Comparison of ENCODE assay signal across 14 cellular contexts in genomic region chr20:47765715-47766594, GRCh38. TPM values are rescaled to one million over a fixed set of nuclear protein-coding genes. Genes with fewer than 3 reads are reported as not detected.
DNase-seq lines count a peak whose midpoint lies in the region; TF ChIP-seq lines count a peak whose summit lies in the region.
"Had no signal": no experiment of that assay in that cellular context is flagged by ENCODE, and none has a peak within 500 bp of the region (broad histone marks: within the 10 kb centered on the region; RNA-seq: fewer than 3 reads in every experiment).

No MANE protein-coding gene starts in this region.

- no peak overlapping the region for H3K4me2 ChIP-seq in PC-9

- peaks cover 77% of the 10 kb centered on the region for H3F3A ChIP-seq in PC-9 (ENCODE audit: insufficient read depth, low read depth)

- H3K27ac ChIP-seq in PC-9 (peak overlapping the region; percentile 28), iPS-18a (ENCODE audit: low read length) (no peak overlapping the region), skeletal muscle tissue (ENCODE audit: low read depth, low read length) (peak overlapping the region; percentile 33)

- TF ChIP-seq CTCF in PC-9 (conservative IDR thresholded peaks at IDR 0.05) = no peak

- no peaks in the 10 kb centered on the region for H3K9me3 Mint-ChIP-seq in T-helper 2 cell treated with Interferon-gamma antibody and Interleukin-4, amounts not matched to agents 5 μg/mL and 100 μg/mL, for 36 hours
- H3K9me3 Mint-ChIP-seq: activated naive CD4-positive, alpha-beta T cell treated with anti-CD3 and anti-CD28 coated beads, Interleukin-2, amount 10 ng/mL, durations not matched to agents 7 days and 5 days had no signal

- no peak overlapping the region for H3K4me3 Mint-ChIP-seq in T-helper 2 cell treated with Interferon-gamma antibody and Interleukin-4, amounts not matched to agents 5 μg/mL and 100 μg/mL, for 36 hours
- H3K4me3 Mint-ChIP-seq: activated naive CD4-positive, alpha-beta T cell treated with anti-CD3 and anti-CD28 coated beads, Interleukin-2, amount 10 ng/mL, durations not matched to agents 7 days and 5 days had no signal

- peaks cover 12% of the 10 kb centered on the region for H3K27me3 Mint-ChIP-seq in T-helper 2 cell treated with Interferon-gamma antibody and Interleukin-4, amounts not matched to agents 5 μg/mL and 100 μg/mL, for 36 hours (ENCODE audit: low read depth)

- peak; percentile 78 for DNase-seq in H7
- peak in 1 of 2 experiments; percentile 13 for DNase-seq in PC-9
- DNase-seq in NCI-H2029 treated with DMSO at 0.1 percent for 48 hours (lab: John Stamatoyannopoulos, UW) = no peak
- DNase-seq in cortex of kidney (lab: John Stamatoyannopoulos, UW) = no peak
- no peak for DNase-seq in T-helper 2 cell treated with Interferon-gamma antibody and Interleukin-4, amounts not matched to agents 5 μg/mL and 100 μg/mL, for 36 hours (ENCODE audit: low spot score)
- DNase-seq: activated naive CD4-positive, alpha-beta T cell treated with anti-CD3 and anti-CD28 coated beads, Interleukin-2, amount 10 ng/mL, durations not matched to agents 7 days and 5 days; central memory CD4-positive, alpha-beta T cell; COR-L47; erythroblast; KG1; NCI-H2029 had no signal

- no peaks in the 10 kb centered on the region for H3K36me3 Mint-ChIP-seq in T-helper 2 cell treated with Interferon-gamma antibody and Interleukin-4, amounts not matched to agents 5 μg/mL and 100 μg/mL, for 36 hours (ENCODE audit: low read depth)
- H3K36me3 Mint-ChIP-seq: activated naive CD4-positive, alpha-beta T cell treated with anti-CD3 and anti-CD28 coated beads, Interleukin-2, amount 10 ng/mL, durations not matched to agents 7 days and 5 days had no signal

- H3K27me3 ChIP-seq in H7 (ENCODE audit: control insufficient read depth, insufficient read depth, low read length) (no peaks in the 10 kb centered on the region), PC-9 (ENCODE audit: insufficient read depth, low read depth) (no peaks in the 10 kb centered on the region), iPS-18a (ENCODE audit: control insufficient read depth, insufficient read depth, low read length) (no peaks in the 10 kb centered on the region), skeletal muscle tissue (ENCODE audit: control insufficient read depth in 3 of 3, insufficient read depth in 3 of 3, low read length in 3 of 3) (peaks cover 11 to 26% (median 14%) of the 10 kb centered on the region in 3 donors)

- no peaks in the 10 kb centered on the region for H3K9me2 ChIP-seq in PC-9 (ENCODE audit: insufficient read depth)

- intact Hi-C loops in PC-9 (cut with micrococcal nuclease; ENCODE audit: unreplicated experiment) = no loop called here

- H3K4me3 ChIP-seq in H7 (ENCODE audit: insufficient read depth, low read depth, low read length) (no peak overlapping the region), PC-9 (no peak overlapping the region), iPS-18a (ENCODE audit: low read length) (peak overlapping the region; percentile 11), skeletal muscle tissue (ENCODE audit: low read length in 3 of 3) (no peak overlapping the region)
- H3K4me3 ChIP-seq: mucosa of descending colon had no signal

- no peak overlapping the region for H3K9ac ChIP-seq in iPS-18a (ENCODE audit: low read length)
- no peak overlapping the region for H3K9ac ChIP-seq in skeletal muscle tissue (ENCODE audit: low read depth in 1 of 3, low read length in 3 of 3)

- no TSS peak for BruUV-seq in PC-9 (replicated peaks; lab: Mats Ljungman, UMichigan)

- POLR2A ChIA-PET in PC-9 (lab: Charles Lee; ENCODE audit: unreplicated experiment) = no interaction called here

- H3K79me2 ChIP-seq in PC-9 (ENCODE audit: low read depth) = peaks cover 100% of the 10 kb centered on the region

- H3K27ac Mint-ChIP-seq in T-helper 2 cell treated with Interferon-gamma antibody and Interleukin-4, amounts not matched to agents 5 μg/mL and 100 μg/mL, for 36 hours = no peak overlapping the region
- H3K27ac Mint-ChIP-seq: activated naive CD4-positive, alpha-beta T cell treated with anti-CD3 and anti-CD28 coated beads, Interleukin-2, amount 10 ng/mL, durations not matched to agents 7 days and 5 days had no signal

- H3K9me3 ChIP-seq in PC-9 (ENCODE audit: insufficient read depth, low read depth) (no peaks in the 10 kb centered on the region), iPS-18a (ENCODE audit: control insufficient read depth, low read depth, low read length) (peaks cover 5% of the 10 kb centered on the region), skeletal muscle tissue (ENCODE audit: control insufficient read depth in 3 of 3, low read length in 3 of 3) (peaks cover 0 to 5% (median 4%) of the 10 kb centered on the region in 3 donors)
- H3K9me3 ChIP-seq: mucosa of descending colon had no signal

- no peaks in the 10 kb centered on the region for H3K36me3 ChIP-seq in H7 (replicated peaks; ENCODE audit: control insufficient read depth, insufficient read depth, low read length)
- H3K36me3 ChIP-seq in PC-9 (ENCODE audit: low read depth) = peaks cover 46% of the 10 kb centered on the region
- H3K36me3 ChIP-seq in iPS-18a (ENCODE audit: control insufficient read depth, low read depth, low read length) = no peaks in the 10 kb centered on the region
- peaks cover 0 to 4% (median 0%) of the 10 kb centered on the region in 3 donors for H3K36me3 ChIP-seq in skeletal muscle tissue (ENCODE audit: control insufficient read depth in 3 of 3, insufficient read depth in 3 of 3, low read length in 3 of 3)

- peaks cover 98% of the 10 kb centered on the region for H4K20me1 ChIP-seq in PC-9 (ENCODE audit: insufficient read depth)

- CTCF ChIA-PET in PC-9 (lab: Charles Lee) = no interaction called here

- H3K4me1 ChIP-seq in PC-9 (replicated peaks; ENCODE audit: insufficient read depth) (0 out of 2 replicates have a peak, but pooled peaks cover 5% of the 10 kb centered on the region), iPS-18a (ENCODE audit: control insufficient read depth, low read depth, low read length) (peaks cover 20% of the 10 kb centered on the region), skeletal muscle tissue (ENCODE audit: control insufficient read depth in 3 of 3, insufficient read depth in 3 of 3, low read length in 3 of 3) (peaks cover 9 to 17% (median 9%) of the 10 kb centered on the region in 3 donors)

- no peaks in the 10 kb centered on the region for H3K4me1 Mint-ChIP-seq in T-helper 2 cell treated with Interferon-gamma antibody and Interleukin-4, amounts not matched to agents 5 μg/mL and 100 μg/mL, for 36 hours (ENCODE audit: low read depth)
- H3K4me1 Mint-ChIP-seq: activated naive CD4-positive, alpha-beta T cell treated with anti-CD3 and anti-CD28 coated beads, Interleukin-2, amount 10 ng/mL, durations not matched to agents 7 days and 5 days had no signal

- no peak overlapping the region for H2AFZ ChIP-seq in PC-9

RNA-seq across cellular contexts. Expression of gene SULF2, which starts 19.3 kb away (rescaled TPM):
- 23.9 and 52.0 TPM in 2 replicates for total RNA-seq in H7 (2014; rRNA removed; shearing (Covaris generic))
- 439 and 495 TPM in 2 replicates for total RNA-seq in PC-9 (2021)
- total RNA-seq in skeletal muscle tissue = 32.9 TPM
